20 cellular contexts compared by ENCODE assay signal in the genomic region with DNA sequence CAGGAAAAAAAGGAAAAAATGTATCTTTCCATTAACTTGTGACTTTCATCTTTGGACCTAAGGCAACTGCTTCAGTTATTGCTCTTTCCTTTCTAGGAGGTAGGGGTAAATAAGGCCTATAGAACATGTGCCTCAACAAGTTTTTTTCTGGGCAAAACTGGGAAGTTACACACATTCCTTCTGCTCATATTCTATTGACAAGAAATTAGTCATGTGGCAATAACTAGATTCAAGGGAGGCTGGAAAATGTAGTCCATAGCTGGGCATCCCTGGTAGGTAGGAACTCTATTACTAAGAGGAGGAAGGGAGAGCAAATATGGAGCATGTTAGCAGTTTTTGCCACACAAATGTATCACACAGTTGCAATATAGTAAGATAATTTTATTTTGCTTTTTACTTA. TPM values are rescaled to one million over a fixed set of nuclear protein-coding genes. Genes with fewer than 3 reads are reported as not detected.
DNase-seq lines count a peak whose midpoint lies in the region; ATAC-seq and TF ChIP-seq lines count a peak whose summit lies in the region.
"Had no signal": no experiment of that assay in that cellular context is flagged by ENCODE, and none has a peak within 500 bp of the region (broad histone marks: within the 10 kb centered on the region; RNA-seq: fewer than 3 reads in every experiment).

No MANE protein-coding gene starts in this region.

- no peak for ATAC-seq in activated CD8-positive, alpha-beta T cell treated with anti-CD3 and anti-CD28 coated beads, Interleukin-2, amount 10 ng/mL, durations not matched to agents 7 days and 5 days

- H3K27ac Mint-ChIP-seq in activated CD8-positive, alpha-beta T cell treated with anti-CD3 and anti-CD28 coated beads, Interleukin-2, amount 10 ng/mL, durations not matched to agents 7 days and 5 days = no peak overlapping the region
- H3K27ac Mint-ChIP-seq: CD4-positive, alpha-beta T cell had no signal

- no peaks in the 10 kb centered on the region for H4K20me1 ChIP-seq in mammary epithelial cell (ENCODE audit: insufficient read depth, low read length)
- H4K20me1 ChIP-seq: BLaER1 had no signal

- CTCF ChIA-PET in RWPE1 (lab: Yijun Ruan, JAX) (interaction anchor here (0.7 kb wide), 1 partner anchor 202 kb away, joined by 3 read pairs; no protein-coding TSS in a partner anchor), mammary epithelial cell (lab: Charles Lee; ENCODE audit: low non-redundant PET) (interaction anchor here (0.6 kb wide), 1 partner anchor 20 kb away, joined by 6 read pairs; no protein-coding TSS in a partner anchor)
- CTCF ChIA-PET in activated CD8-positive, alpha-beta T cell treated with anti-CD3 and anti-CD28 coated beads, Interleukin-2, amount 10 ng/mL, durations not matched to agents 7 days and 5 days (lab: Charles Lee) = no interaction called here

- no peaks in the 10 kb centered on the region for H3K9me3 ChIP-seq in mammary epithelial cell (replicated peaks; ENCODE audit: insufficient read depth, low read length)

- H3K4me1 Mint-ChIP-seq in activated CD8-positive, alpha-beta T cell treated with anti-CD3 and anti-CD28 coated beads, Interleukin-2, amount 10 ng/mL, durations not matched to agents 7 days and 5 days (ENCODE audit: low read depth) = peaks cover 3% of the 10 kb centered on the region

- no peak overlapping the region for H3K4me3 ChIP-seq in mammary epithelial cell (replicated peaks in 1 of 3; ENCODE audit: insufficient read depth in 1 of 3, low read depth in 2 of 3, low read length in 3 of 3)
- H3K4me3 ChIP-seq: BLaER1, GM12878, PC-9 had no signal

- H3K4me1 ChIP-seq in mammary epithelial cell (ENCODE audit: insufficient read depth, low read length) = peaks cover 43% of the 10 kb centered on the region
- H3K4me1 ChIP-seq: BLaER1 had no signal

- intact Hi-C loops in mammary epithelial cell (cut with micrococcal nuclease) = loop anchor here (5.0 kb wide), 2 partner anchors 40 to 75 kb away; a partner anchor contains a TSS

- H3K27ac ChIP-seq in RWPE1 (no peak overlapping the region), mammary epithelial cell (ENCODE audit: insufficient read depth, low read depth, low read length) (peak overlapping the region; percentile 72)
- H3K27ac ChIP-seq: BLaER1, PC-9 had no signal

- no peaks in the 10 kb centered on the region for H3K79me2 ChIP-seq in mammary epithelial cell (ENCODE audit: insufficient read depth, low read length)

- H3K27me3 ChIP-seq in mammary epithelial cell (ENCODE audit: insufficient read depth, low read length) = no peaks in the 10 kb centered on the region
- H3K27me3 ChIP-seq: BLaER1 had no signal

- no peak overlapping the region for H3K4me3 Mint-ChIP-seq in activated CD8-positive, alpha-beta T cell treated with anti-CD3 and anti-CD28 coated beads, Interleukin-2, amount 10 ng/mL, durations not matched to agents 7 days and 5 days
- H3K4me3 Mint-ChIP-seq: CD4-positive, alpha-beta T cell had no signal

- no TSS peak for BruUV-seq in mammary epithelial cell (replicated peaks; lab: Mats Ljungman, UMichigan)

- peaks cover 6% of the 10 kb centered on the region for H3K36me3 Mint-ChIP-seq in activated CD8-positive, alpha-beta T cell treated with anti-CD3 and anti-CD28 coated beads, Interleukin-2, amount 10 ng/mL, durations not matched to agents 7 days and 5 days (ENCODE audit: low read depth)

- dilution Hi-C loops in mammary epithelial cell (cut with HindIII; ENCODE audit: low sequenced_read_pairs) = no loop called here

- H3K9ac ChIP-seq in mammary epithelial cell (ENCODE audit: insufficient read depth, low read length) = no peak overlapping the region
- H3K9ac ChIP-seq: BLaER1 had no signal

- H3K36me3 ChIP-seq in mammary epithelial cell (ENCODE audit: insufficient read depth, low read length) = no peaks in the 10 kb centered on the region

- H3K27me3 Mint-ChIP-seq in activated CD8-positive, alpha-beta T cell treated with anti-CD3 and anti-CD28 coated beads, Interleukin-2, amount 10 ng/mL, durations not matched to agents 7 days and 5 days (ENCODE audit: low read depth) = no peaks in the 10 kb centered on the region
- H3K27me3 Mint-ChIP-seq: CD4-positive, alpha-beta T cell had no signal

- in situ Hi-C loops in mammary epithelial cell (cut with MboI; ENCODE audit: low sequenced_read_pairs in 2 of 2) = no loop called here

- peak overlapping the region; percentile 55 for H3K4me2 ChIP-seq in mammary epithelial cell (ENCODE audit: insufficient read depth, low read depth, low read length)
- H3K4me2 ChIP-seq: BLaER1, PC-9 had no signal

- peaks cover 8% of the 10 kb centered on the region for H3K9me3 Mint-ChIP-seq in activated CD8-positive, alpha-beta T cell treated with anti-CD3 and anti-CD28 coated beads, Interleukin-2, amount 10 ng/mL, durations not matched to agents 7 days and 5 days (ENCODE audit: insufficient read depth)

- no peak overlapping the region for H2AFZ ChIP-seq in mammary epithelial cell (ENCODE audit: low read depth, low read length)
- H2AFZ ChIP-seq: PC-9 had no signal

- POLR2A ChIA-PET in RWPE1 (lab: Yijun Ruan, JAX; ENCODE audit: low non-redundant PET) = no interaction called here
- POLR2A ChIA-PET in activated CD8-positive, alpha-beta T cell treated with anti-CD3 and anti-CD28 coated beads, Interleukin-2, amount 10 ng/mL, durations not matched to agents 7 days and 5 days (lab: Charles Lee) = no interaction called here

- DNase-seq in ELR (ENCODE audit: low read depth) = peak; percentile 37
- peak; percentile 39 for DNase-seq in RWPE1 (ENCODE audit: low spot score)
- peak; percentile 69 for DNase-seq in mammary epithelial cell
- DNase-seq in kidney tubule cell (ENCODE audit: low spot score) = peak; percentile 28
- DNase-seq in effector CD4-positive, alpha-beta T cell = no peak
- DNase-seq in activated CD8-positive, alpha-beta T cell treated with anti-CD3 and anti-CD28 coated beads, Interleukin-2, amount 10 ng/mL, durations not matched to agents 7 days and 5 days = no peak
- no peak for DNase-seq in HK-2 (ENCODE audit: unreplicated experiment)
- DNase-seq: CD4-positive, alpha-beta T cell; GDM1; Karpas-422; NCI-H1092 treated with DMSO at 0.1 percent for 48 hours; NCI-H1436 treated with DMSO at 0.1 percent for 48 hours; NCI-H187 treated with DMSO at 0.1 percent for 48 hours; NCI-H2107; NCI-H524; NK-92 treated with Interleukin-12 subunit alpha and Interleukin-12 subunit beta, amount 100 ng/mL, for 24 hours; PC-9; SHP77 had no signal

- no peak for TF ChIP-seq CTCF in RWPE1 (conservative IDR thresholded peaks at IDR 0.05; ENCODE audit: low read depth)
- TF ChIP-seq CTCF in mammary epithelial cell (conservative IDR thresholded peaks at IDR 0.05 in 1 of 2, IDR thresholded peaks at IDR 0.05 in 1 of 2; ENCODE audit: extremely low read depth in 1 of 2, insufficient read depth in 1 of 2, low read depth in 1 of 2, low read length in 2 of 2) = no peak

RNA-seq across cellular contexts. Expression of a gene that starts 37.7 kb away (rescaled TPM):
- 1 to 10 TPM; 5.0 to 6.0 TPM for total RNA-seq in mammary epithelial cell
- polyA plus RNA-seq in mammary epithelial cell = 3.1 TPM
- polyA minus RNA-seq in mammary epithelial cell = 11.3 TPM
- 10 to 100 TPM; 18.4 to 23.2 TPM for total RNA-seq in activated CD8-positive, alpha-beta T cell treated with anti-CD3 and anti-CD28 coated beads, Interleukin-2, amount 10 ng/mL, durations not matched to agents 7 days and 5 days

Comparison
In these comparisons a context has a peak if more than half of its experiments do, and no peak if none do; other contexts are left out.
1. DNase-seq: peak in ELR (single experiment), RWPE1 (single experiment), mammary epithelial cell (single experiment) and kidney tubule cell (single experiment); none in effector CD4-positive, alpha-beta T cell (single experiment), activated CD8-positive, alpha-beta T cell treated with anti-CD3 and anti-CD28 coated beads, Interleukin-2, amount 10 ng/mL, durations not matched to agents 7 days and 5 days (single experiment) and HK-2 (single experiment).